14 cellular contexts compared by ENCODE assay signal in the genomic region with DNA sequence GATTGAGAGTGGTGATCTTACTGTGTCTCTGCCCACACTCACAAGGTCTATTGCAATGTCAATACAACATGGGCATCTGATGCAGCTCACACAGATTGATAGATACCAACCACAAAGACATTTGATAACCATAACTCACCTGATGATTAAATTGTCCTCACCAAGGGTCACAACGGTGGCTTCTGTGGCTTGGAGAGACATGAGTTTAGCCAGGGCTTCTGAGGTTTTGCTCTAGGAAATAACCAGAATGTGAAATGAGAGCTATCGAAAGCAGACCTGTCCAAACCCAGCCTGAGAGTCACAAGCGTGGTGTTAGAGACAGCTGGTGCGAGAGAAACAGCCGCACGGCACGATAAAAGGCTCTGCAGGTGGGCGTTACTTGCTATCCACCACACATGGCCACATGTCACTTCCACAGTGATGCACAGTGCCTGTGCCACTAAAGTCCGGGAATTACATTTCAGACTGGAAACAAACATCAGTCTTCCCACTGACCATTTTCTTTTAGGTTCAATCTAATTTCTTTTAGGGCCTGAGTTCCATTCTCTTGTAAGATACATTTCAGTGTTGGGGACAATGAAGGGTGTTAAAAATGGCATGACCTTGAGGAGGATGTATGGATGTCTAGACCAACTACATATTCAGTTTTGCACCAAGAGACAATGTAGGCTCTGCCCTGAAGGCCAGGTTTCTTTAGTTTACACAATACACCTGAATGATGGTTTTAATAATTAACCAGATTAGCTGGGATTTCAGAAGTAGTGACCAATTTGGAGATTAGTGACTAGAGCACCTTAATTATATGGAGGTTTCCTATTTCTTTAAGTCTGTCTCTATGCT. TPM values are rescaled to one million over a fixed set of nuclear protein-coding genes. Genes with fewer than 3 reads are reported as not detected.
DNase-seq lines count a peak whose midpoint lies in the region; ATAC-seq and TF ChIP-seq lines count a peak whose summit lies in the region.
"Had no signal": no experiment of that assay in that cellular context is flagged by ENCODE, and none has a peak within 500 bp of the region (broad histone marks: within the 10 kb centered on the region; RNA-seq: fewer than 3 reads in every experiment).

No MANE protein-coding gene starts in this region.

- POLR2A ChIA-PET in SK-N-SH (lab: Yijun Ruan, JAX): no interaction called here

- H3K36me3 ChIP-seq in muscle layer of duodenum (ENCODE audit: control insufficient read depth in 1 of 2, insufficient read depth in 2 of 2, low read length in 2 of 2) (no peaks in the 10 kb centered on the region), SK-N-SH (replicated peaks in 1 of 2; ENCODE audit: control insufficient read depth in 1 of 2, insufficient read depth in 2 of 2, low read length in 1 of 2) (no peaks in the 10 kb centered on the region), body of pancreas (replicated peaks in 1 of 2; ENCODE audit: insufficient read depth in 1 of 2, low read depth in 2 of 2) (no peaks in the 10 kb centered on the region)
- H3K36me3 ChIP-seq: WERI-Rb-1 had no signal

- H3K9me2 ChIP-seq in SK-N-SH: no peaks in the 10 kb centered on the region

- DNase-seq in NCI-H748 treated with DMSO at 0.1 percent for 48 hours (lab: John Stamatoyannopoulos, UW) (peak; percentile 26), omental fat pad (ENCODE audit: low spot score) (no peak), SK-N-SH (no peak), body of pancreas (no peak), cerebellar nuclear complex (lab: John Stamatoyannopoulos, UW) (no peak)
- DNase-seq: CD4-positive, alpha-beta T cell; GF-D8; MV-4-11; tibial artery; WERI-Rb-1 had no signal

- CTCF ChIA-PET in SK-N-SH (lab: Yijun Ruan, JAX): interaction anchor here (1.8 to 2.1 kb wide), 2 partner anchors 10 to 171 kb away, joined by 4 read pairs; a partner anchor contains a TSS

- peak overlapping the region; percentile 6 for H3K27ac ChIP-seq in muscle layer of duodenum (ENCODE audit: low read length)
- no peak overlapping the region for H3K27ac ChIP-seq in SK-N-SH (ENCODE audit: low read depth in 2 of 2, low read length in 1 of 2)
- no peak overlapping the region for H3K27ac ChIP-seq in body of pancreas
- H3K27ac ChIP-seq: tibial artery, WERI-Rb-1 had no signal

- WGBS in SK-N-SH (ENCODE audit: low lambda C conversion rate): 76% methylated on average over 8 of the region's 9 CpGs
- WGBS in body of pancreas, 2 donors: 90 to 93% methylated on average over 9 of the region's 9 CpGs

- H3K9ac ChIP-seq in SK-N-SH: no peak overlapping the region

- H2AFZ ChIP-seq in SK-N-SH (ENCODE audit: low read depth): no peak overlapping the region

- H3K79me2 ChIP-seq in SK-N-SH (ENCODE audit: insufficient read depth): no peaks in the 10 kb centered on the region

- H3K9me3 ChIP-seq in muscle layer of duodenum (ENCODE audit: control insufficient read depth in 1 of 2, low read length in 2 of 2) (no peaks in the 10 kb centered on the region), SK-N-SH (no peaks in the 10 kb centered on the region), body of pancreas (no peaks in the 10 kb centered on the region)
- H3K9me3 ChIP-seq: tibial artery had no signal

- no peak overlapping the region for H3K4me3 ChIP-seq in muscle layer of duodenum (ENCODE audit: low read depth in 1 of 2, low read length in 2 of 2)
- no peak overlapping the region for H3K4me3 ChIP-seq in SK-N-SH (ENCODE audit: low read depth in 2 of 2, low read length in 1 of 2)
- no peak overlapping the region for H3K4me3 ChIP-seq in body of pancreas
- H3K4me3 ChIP-seq: lung, tibial artery had no signal

- TF ChIP-seq EP300 in SK-N-SH (IDR thresholded peaks at IDR 0.05; ENCODE audit: borderline replicate concordance in 1 of 2, low read depth in 1 of 2, low read length in 1 of 2): no peak

- no peak for TF ChIP-seq RAD21 in SK-N-SH (IDR thresholded peaks at IDR 0.05; ENCODE audit: low read length)

- TF ChIP-seq CTCF in omental fat pad (IDR thresholded peaks at IDR 0.05) (no peak), SK-N-SH (IDR thresholded peaks at IDR 0.05) (no peak), body of pancreas (IDR thresholded peaks at IDR 0.05) (no peak)

- no peaks in the 10 kb centered on the region for H4K20me1 ChIP-seq in SK-N-SH (ENCODE audit: insufficient read depth)

- intact Hi-C loops in body of pancreas (cut with DNase I): no loop called here

- H3K27me3 ChIP-seq in muscle layer of duodenum (ENCODE audit: low read depth, low read length) (no peaks in the 10 kb centered on the region), SK-N-SH (ENCODE audit: insufficient read depth) (no peaks in the 10 kb centered on the region), body of pancreas (no peaks in the 10 kb centered on the region)
- H3K27me3 ChIP-seq: tibial artery had no signal

- H3K4me1 ChIP-seq in muscle layer of duodenum (ENCODE audit: control insufficient read depth in 1 of 2, insufficient read depth in 2 of 2, low read length in 2 of 2): peaks cover 0 to 4% of the 10 kb centered on the region in 2 donors
- no peaks in the 10 kb centered on the region for H3K4me1 ChIP-seq in SK-N-SH (ENCODE audit: control insufficient read depth in 1 of 2, insufficient read depth in 2 of 2, low read depth in 1 of 2, low read length in 1 of 2)
- no peaks in the 10 kb centered on the region for H3K4me1 ChIP-seq in body of pancreas
- H3K4me1 ChIP-seq: tibial artery had no signal

- H3K4me2 ChIP-seq in SK-N-SH: no peak overlapping the region

- no peaks in the 10 kb centered on the region for H3F3A ChIP-seq in SK-N-SH (replicated peaks; ENCODE audit: insufficient read depth)

- ATAC-seq in GM18502 (IDR thresholded peaks at IDR 0.05; ENCODE audit: poor library complexity, unreplicated experiment) (peak; percentile 87), GM21529 (IDR thresholded peaks at IDR 0.05; ENCODE audit: unreplicated experiment) (peak; percentile 47), omental fat pad (ENCODE audit: low FRiP score) (no peak), body of pancreas (no peak)

- no peak for TF ChIP-seq POLR2A in body of pancreas (IDR thresholded peaks at IDR 0.05)

TF ChIP-seq in SK-N-SH, 30 proteins besides CTCF, POLR2A, EP300 and RAD21:
- TF ChIP-seq, protein P1, sequence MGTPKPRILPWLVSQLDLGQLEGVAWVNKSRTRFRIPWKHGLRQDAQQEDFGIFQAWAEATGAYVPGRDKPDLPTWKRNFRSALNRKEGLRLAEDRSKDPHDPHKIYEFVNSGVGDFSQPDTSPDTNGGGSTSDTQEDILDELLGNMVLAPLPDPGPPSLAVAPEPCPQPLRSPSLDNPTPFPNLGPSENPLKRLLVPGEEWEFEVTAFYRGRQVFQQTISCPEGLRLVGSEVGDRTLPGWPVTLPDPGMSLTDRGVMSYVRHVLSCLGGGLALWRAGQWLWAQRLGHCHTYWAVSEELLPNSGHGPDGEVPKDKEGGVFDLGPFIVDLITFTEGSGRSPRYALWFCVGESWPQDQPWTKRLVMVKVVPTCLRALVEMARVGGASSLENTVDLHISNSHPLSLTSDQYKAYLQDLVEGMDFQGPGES (IDR thresholded peaks at IDR 0.05; ENCODE audit: low read depth, low read length): no peak
- TF ChIP-seq, protein P2, sequence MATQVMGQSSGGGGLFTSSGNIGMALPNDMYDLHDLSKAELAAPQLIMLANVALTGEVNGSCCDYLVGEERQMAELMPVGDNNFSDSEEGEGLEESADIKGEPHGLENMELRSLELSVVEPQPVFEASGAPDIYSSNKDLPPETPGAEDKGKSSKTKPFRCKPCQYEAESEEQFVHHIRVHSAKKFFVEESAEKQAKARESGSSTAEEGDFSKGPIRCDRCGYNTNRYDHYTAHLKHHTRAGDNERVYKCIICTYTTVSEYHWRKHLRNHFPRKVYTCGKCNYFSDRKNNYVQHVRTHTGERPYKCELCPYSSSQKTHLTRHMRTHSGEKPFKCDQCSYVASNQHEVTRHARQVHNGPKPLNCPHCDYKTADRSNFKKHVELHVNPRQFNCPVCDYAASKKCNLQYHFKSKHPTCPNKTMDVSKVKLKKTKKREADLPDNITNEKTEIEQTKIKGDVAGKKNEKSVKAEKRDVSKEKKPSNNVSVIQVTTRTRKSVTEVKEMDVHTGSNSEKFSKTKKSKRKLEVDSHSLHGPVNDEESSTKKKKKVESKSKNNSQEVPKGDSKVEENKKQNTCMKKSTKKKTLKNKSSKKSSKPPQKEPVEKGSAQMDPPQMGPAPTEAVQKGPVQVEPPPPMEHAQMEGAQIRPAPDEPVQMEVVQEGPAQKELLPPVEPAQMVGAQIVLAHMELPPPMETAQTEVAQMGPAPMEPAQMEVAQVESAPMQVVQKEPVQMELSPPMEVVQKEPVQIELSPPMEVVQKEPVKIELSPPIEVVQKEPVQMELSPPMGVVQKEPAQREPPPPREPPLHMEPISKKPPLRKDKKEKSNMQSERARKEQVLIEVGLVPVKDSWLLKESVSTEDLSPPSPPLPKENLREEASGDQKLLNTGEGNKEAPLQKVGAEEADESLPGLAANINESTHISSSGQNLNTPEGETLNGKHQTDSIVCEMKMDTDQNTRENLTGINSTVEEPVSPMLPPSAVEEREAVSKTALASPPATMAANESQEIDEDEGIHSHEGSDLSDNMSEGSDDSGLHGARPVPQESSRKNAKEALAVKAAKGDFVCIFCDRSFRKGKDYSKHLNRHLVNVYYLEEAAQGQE (IDR thresholded peaks at IDR 0.05; ENCODE audit: low read depth, low read length): no peak
- no peak for TF ChIP-seq GABPA (IDR thresholded peaks at IDR 0.05; ENCODE audit: low read depth)
- TF ChIP-seq, protein P3, sequence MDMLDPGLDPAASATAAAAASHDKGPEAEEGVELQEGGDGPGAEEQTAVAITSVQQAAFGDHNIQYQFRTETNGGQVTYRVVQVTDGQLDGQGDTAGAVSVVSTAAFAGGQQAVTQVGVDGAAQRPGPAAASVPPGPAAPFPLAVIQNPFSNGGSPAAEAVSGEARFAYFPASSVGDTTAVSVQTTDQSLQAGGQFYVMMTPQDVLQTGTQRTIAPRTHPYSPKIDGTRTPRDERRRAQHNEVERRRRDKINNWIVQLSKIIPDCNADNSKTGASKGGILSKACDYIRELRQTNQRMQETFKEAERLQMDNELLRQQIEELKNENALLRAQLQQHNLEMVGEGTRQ (IDR thresholded peaks at IDR 0.05; ENCODE audit: borderline replicate concordance, low read depth, low read length): no peak

RNA-seq across cellular contexts. Expression of a gene that starts 53.7 kb away (rescaled TPM):
- 10 to 100 TPM in 2 of 4 donors, 1 to 10 TPM in 2; 5.2 to 29.2 (median 10.9) TPM for total RNA-seq in omental fat pad
- 4.4 and 5.1 TPM in 2 replicates for polyA plus RNA-seq in SK-N-SH (2012; rRNA removed)
- 2.5 and 3.7 TPM in 2 replicates for polyA plus RNA-seq in SK-N-SH (2012; cell fraction: cytosol; rRNA removed)
- 11.2 and 15.2 TPM in 2 replicates for polyA plus RNA-seq in SK-N-SH (2012; cell fraction: nucleus; rRNA removed)
- total RNA-seq in body of pancreas: 1 to 10 TPM; 5.7 to 6.9 TPM

RNA-seq across cellular contexts. Expression of a gene that starts 54.6 kb away (rescaled TPM):
- total RNA-seq in omental fat pad (10 to 100 TPM; 17.5 to 27.7 (median 25.4) TPM), body of pancreas (10 to 100 TPM in 1 of 2 donors, 1 to 10 TPM in 1; 9.2 to 16.1 TPM)
- 5.0 and 8.6 TPM in 2 replicates for polyA plus RNA-seq in SK-N-SH (2012; rRNA removed)
- 7.6 and 9.2 TPM in 2 replicates for polyA plus RNA-seq in SK-N-SH (2012; cell fraction: cytosol; rRNA removed)
- 3.1 and 7.4 TPM in 2 replicates for polyA plus RNA-seq in SK-N-SH (2012; cell fraction: nucleus; rRNA removed)

Comparison
In these comparisons a context has a peak if more than half of its experiments do, and no peak if none do; other contexts are left out.
1. ATAC-seq: peak in GM18502 (single experiment) and GM21529 (single experiment); none in omental fat pad (single experiment) and body of pancreas (single experiment).